ENCODE assay signal across 2 cellular contexts in the genomic region with DNA sequence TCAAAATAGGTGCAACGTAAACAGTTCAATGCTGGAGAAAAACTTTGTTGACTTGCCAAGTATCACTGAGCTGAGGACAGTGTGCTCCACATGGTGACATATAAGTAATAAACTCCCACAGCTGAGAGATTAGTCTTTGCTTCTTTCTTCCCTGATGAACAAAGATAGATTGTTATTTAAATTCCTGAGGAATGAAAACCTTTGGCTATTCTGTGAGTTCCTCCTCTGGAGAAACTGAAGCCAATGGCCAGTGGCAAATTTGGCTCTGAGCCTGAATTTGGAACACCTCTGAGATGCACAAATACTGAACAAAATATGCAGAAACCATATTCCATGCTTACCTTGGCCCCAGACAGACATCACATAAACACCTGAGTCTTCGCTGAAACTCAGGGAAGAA.
TF ChIP-seq lines count a peak whose summit lies in the region.

No MANE protein-coding gene starts in this region.

TF ChIP-seq in IMR-90, 13 proteins besides CTCF, POLR2A, EP300 and RAD21:
- TF ChIP-seq RCOR1 (IDR thresholded peaks at IDR 0.05; ENCODE audit: insufficient replicate concordance, low read length): no peak
- no peak for TF ChIP-seq MXI1 (IDR thresholded peaks at IDR 0.05; ENCODE audit: borderline replicate concordance, low read depth, low read length)
- no peak for TF ChIP-seq BHLHE40 (IDR thresholded peaks at IDR 0.05; ENCODE audit: low read depth, low read length)
- TF ChIP-seq, protein P1, sequence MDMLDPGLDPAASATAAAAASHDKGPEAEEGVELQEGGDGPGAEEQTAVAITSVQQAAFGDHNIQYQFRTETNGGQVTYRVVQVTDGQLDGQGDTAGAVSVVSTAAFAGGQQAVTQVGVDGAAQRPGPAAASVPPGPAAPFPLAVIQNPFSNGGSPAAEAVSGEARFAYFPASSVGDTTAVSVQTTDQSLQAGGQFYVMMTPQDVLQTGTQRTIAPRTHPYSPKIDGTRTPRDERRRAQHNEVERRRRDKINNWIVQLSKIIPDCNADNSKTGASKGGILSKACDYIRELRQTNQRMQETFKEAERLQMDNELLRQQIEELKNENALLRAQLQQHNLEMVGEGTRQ (IDR thresholded peaks at IDR 0.05; ENCODE audit: low read depth, low read length): no peak
- TF ChIP-seq CHD1 (IDR thresholded peaks at IDR 0.05; ENCODE audit: low read depth, low read length): no peak
- no peak for TF ChIP-seq CEBPB (IDR thresholded peaks at IDR 0.05; ENCODE audit: low read depth, low read length)
- no peak for TF ChIP-seq MAZ (IDR thresholded peaks at IDR 0.05; ENCODE audit: borderline replicate concordance, low read depth, low read length)
- no peak for TF ChIP-seq SMC3 (IDR thresholded peaks at IDR 0.05; ENCODE audit: low read depth, low read length)
- no peak for TF ChIP-seq RFX5 (IDR thresholded peaks at IDR 0.05; ENCODE audit: low read depth, low read length)
- no peak for TF ChIP-seq FOS (IDR thresholded peaks at IDR 0.05; ENCODE audit: low read depth, low read length)
- no peak for TF ChIP-seq MAFK (IDR thresholded peaks at IDR 0.05; ENCODE audit: low read depth, low read length)
- TF ChIP-seq NFE2L2 (IDR thresholded peaks at IDR 0.05; ENCODE audit: low read depth, low read length): no peak
- TF ChIP-seq, protein P2, sequence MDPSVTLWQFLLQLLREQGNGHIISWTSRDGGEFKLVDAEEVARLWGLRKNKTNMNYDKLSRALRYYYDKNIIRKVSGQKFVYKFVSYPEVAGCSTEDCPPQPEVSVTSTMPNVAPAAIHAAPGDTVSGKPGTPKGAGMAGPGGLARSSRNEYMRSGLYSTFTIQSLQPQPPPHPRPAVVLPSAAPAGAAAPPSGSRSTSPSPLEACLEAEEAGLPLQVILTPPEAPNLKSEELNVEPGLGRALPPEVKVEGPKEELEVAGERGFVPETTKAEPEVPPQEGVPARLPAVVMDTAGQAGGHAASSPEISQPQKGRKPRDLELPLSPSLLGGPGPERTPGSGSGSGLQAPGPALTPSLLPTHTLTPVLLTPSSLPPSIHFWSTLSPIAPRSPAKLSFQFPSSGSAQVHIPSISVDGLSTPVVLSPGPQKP (IDR thresholded peaks at IDR 0.05; ENCODE audit: borderline replicate concordance, low read depth, low read length): no peak

TF ChIP-seq in K562, 482 proteins besides CTCF, POLR2A, EP300 and RAD21:
- TF ChIP-seq KHSRP (IDR thresholded peaks at IDR 0.05) (no peak), RFX1 (IDR thresholded peaks at IDR 0.05) (no peak), RAD51 (IDR thresholded peaks at IDR 0.05; ENCODE audit: borderline replicate concordance, low read depth) (no peak), SOX6 (IDR thresholded peaks at IDR 0.05) (no peak), RNF2 (IDR thresholded peaks at IDR 0.05) (no peak), BCL6 (CRISPR knock-in tag; IDR thresholded peaks at IDR 0.05) (no peak), ZNF384 (IDR thresholded peaks at IDR 0.05; ENCODE audit: low read depth, low read length) (no peak), THRAP3 (IDR thresholded peaks at IDR 0.05; ENCODE audit: borderline replicate concordance) (no peak), ZNF347 (CRISPR knock-in tag; IDR thresholded peaks at IDR 0.05; ENCODE audit: low read depth) (no peak), MXI1 (IDR thresholded peaks at IDR 0.05; ENCODE audit: low read depth, low read length) (no peak), ZNF445 (CRISPR knock-in tag; IDR thresholded peaks at IDR 0.05; ENCODE audit: low read depth) (no peak), ILK (tag; IDR thresholded peaks at IDR 0.05; ENCODE audit: borderline replicate concordance, low read depth) (no peak), CEBPG (CRISPR knock-in tag; IDR thresholded peaks at IDR 0.05) (no peak), CEBPG (tag; conservative IDR thresholded peaks at IDR 0.05 in 1 of 2, IDR thresholded peaks at IDR 0.05 in 1 of 2) (no peak), PURB (CRISPR knock-in tag; IDR thresholded peaks at IDR 0.05; ENCODE audit: low read depth) (no peak), SMARCB1 (IDR thresholded peaks at IDR 0.05; ENCODE audit: insufficient read length, low read depth) (no peak), ZSCAN29 (IDR thresholded peaks at IDR 0.05) (no peak), HMGXB4 (CRISPR knock-in tag; IDR thresholded peaks at IDR 0.05) (no peak), ARID4B (CRISPR knock-in tag; IDR thresholded peaks at IDR 0.05) (no peak), HNRNPLL (IDR thresholded peaks at IDR 0.05; ENCODE audit: low read depth, low read length, poor library complexity, severe bottlenecking) (no peak)
- TF ChIP-seq, protein P3, sequence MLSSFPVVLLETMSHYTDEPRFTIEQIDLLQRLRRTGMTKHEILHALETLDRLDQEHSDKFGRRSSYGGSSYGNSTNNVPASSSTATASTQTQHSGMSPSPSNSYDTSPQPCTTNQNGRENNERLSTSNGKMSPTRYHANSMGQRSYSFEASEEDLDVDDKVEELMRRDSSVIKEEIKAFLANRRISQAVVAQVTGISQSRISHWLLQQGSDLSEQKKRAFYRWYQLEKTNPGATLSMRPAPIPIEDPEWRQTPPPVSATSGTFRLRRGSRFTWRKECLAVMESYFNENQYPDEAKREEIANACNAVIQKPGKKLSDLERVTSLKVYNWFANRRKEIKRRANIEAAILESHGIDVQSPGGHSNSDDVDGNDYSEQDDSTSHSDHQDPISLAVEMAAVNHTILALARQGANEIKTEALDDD (IDR thresholded peaks at IDR 0.05): no peak
